12 cellular contexts compared by ENCODE assay signal in the genomic region with DNA sequence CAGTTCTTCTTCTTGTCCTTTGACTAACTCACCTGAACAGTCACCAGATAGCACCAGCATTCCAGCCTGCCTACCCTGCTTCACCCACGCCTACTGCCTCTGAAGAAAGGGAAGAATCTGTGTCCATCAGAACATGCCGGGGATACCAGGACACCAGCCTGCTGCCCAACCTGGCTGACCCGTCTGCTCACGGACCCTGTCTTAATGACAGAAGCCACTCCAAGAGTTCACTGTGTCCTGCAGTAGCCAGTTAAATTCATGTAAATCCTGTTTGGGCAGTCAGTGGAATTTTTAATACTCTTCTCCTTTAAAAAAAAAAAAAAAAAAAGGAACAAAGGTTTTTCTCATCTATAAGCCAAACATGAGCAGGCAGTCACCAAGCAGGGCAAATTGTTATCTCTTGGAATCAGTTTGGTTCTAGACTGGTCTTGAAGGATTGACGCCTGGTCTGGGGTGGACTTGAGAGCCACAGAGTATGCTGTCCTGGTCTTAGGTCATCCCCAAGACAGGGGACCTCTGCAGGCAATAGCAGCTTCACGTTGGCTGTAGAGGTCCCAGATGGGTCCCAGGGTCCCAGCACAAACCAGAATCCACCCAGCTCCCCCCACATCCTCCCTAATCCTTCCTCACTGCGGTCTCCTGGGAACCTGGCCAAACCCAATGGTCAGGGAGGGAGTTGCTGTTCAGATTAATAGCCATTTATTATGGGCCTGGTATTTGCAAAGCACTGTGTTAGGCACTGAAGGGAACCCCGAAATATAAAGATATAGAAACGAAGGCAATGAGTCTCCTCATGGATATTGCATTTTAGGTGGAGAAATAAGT.
DNase-seq lines count a peak whose midpoint lies in the region; ATAC-seq and TF ChIP-seq lines count a peak whose summit lies in the region.
"Had no signal": no experiment of that assay in that cellular context is flagged by ENCODE, and none has a peak within 500 bp of the region (broad histone marks: within the 10 kb centered on the region; RNA-seq: fewer than 3 reads in every experiment).

No MANE protein-coding gene starts in this region.

- DNase-seq in stimulated activated naive CD8-positive, alpha-beta T cell treated with anti-CD3 and anti-CD28 coated beads, Interleukin-15, Interleukin-2, amounts not matched to agents 100 U/mL and 50 U/mL, for 24 hours: no peak
- DNase-seq in activated naive CD8-positive, alpha-beta T cell treated with anti-CD3 and anti-CD28 coated beads for 36 hours: no peak
- DNase-seq in immature natural killer cell (no peak), vagina (ENCODE audit: extremely low spot score in 2 of 2) (no peak), Peyer's patch (no peak), inferior parietal cortex (ENCODE audit: extremely low spot score) (no peak), GM13976 (ENCODE audit: low spot score) (no peak)
- DNase-seq: foreskin fibroblast, NCI-H1417 treated with DMSO at 0.1 percent for 48 hours, NCI-H774, small intestine had no signal

- in situ Hi-C loops in GM13976 (cut with MboI; ENCODE audit: low sequenced_read_pairs, unreplicated experiment): no loop called here

- TF ChIP-seq CTCF in vagina (IDR thresholded peaks at IDR 0.05): no peak
- TF ChIP-seq CTCF in Peyer's patch (IDR thresholded peaks at IDR 0.05): no peak
- no peak for TF ChIP-seq CTCF in GM13976 (IDR thresholded peaks at IDR 0.05; ENCODE audit: borderline replicate concordance, control extremely low read depth, extremely low read depth, insufficient read depth, missing control alignments)

- peaks cover 76% of the 10 kb centered on the region for H3K4me1 ChIP-seq in vagina
- H3K4me1 ChIP-seq in Peyer's patch: peaks cover 0 to 27% (median 7%) of the 10 kb centered on the region in 4 donors

- peak overlapping the region; percentile 99 for H3K27ac Mint-ChIP-seq in stimulated activated naive CD8-positive, alpha-beta T cell treated with anti-CD3 and anti-CD28 coated beads, Interleukin-15, Interleukin-2, amounts not matched to agents 100 ng/mL and 50 ng/mL, for 24 hours
- peak overlapping the region; percentile 59 for H3K27ac Mint-ChIP-seq in activated naive CD8-positive, alpha-beta T cell treated with anti-CD3 and anti-CD28 coated beads for 36 hours
- H3K27ac Mint-ChIP-seq in immature natural killer cell: peak overlapping the region; percentile 76 to 93 (median 90)

- H3K4me3 ChIP-seq in vagina (no peak overlapping the region), Peyer's patch (no peak overlapping the region)

- H3K27ac ChIP-seq in vagina (peak overlapping the region; percentile 39), Peyer's patch (no peak overlapping the region)

- no peaks in the 10 kb centered on the region for H3K9me3 Mint-ChIP-seq in stimulated activated naive CD8-positive, alpha-beta T cell treated with anti-CD3 and anti-CD28 coated beads, Interleukin-15, Interleukin-2, amounts not matched to agents 100 ng/mL and 50 ng/mL, for 24 hours
- H3K9me3 Mint-ChIP-seq in activated naive CD8-positive, alpha-beta T cell treated with anti-CD3 and anti-CD28 coated beads for 36 hours: no peaks in the 10 kb centered on the region
- H3K9me3 Mint-ChIP-seq in immature natural killer cell: no peaks in the 10 kb centered on the region

- peaks cover 80% of the 10 kb centered on the region for H3K36me3 Mint-ChIP-seq in stimulated activated naive CD8-positive, alpha-beta T cell treated with anti-CD3 and anti-CD28 coated beads, Interleukin-15, Interleukin-2, amounts not matched to agents 100 ng/mL and 50 ng/mL, for 24 hours (ENCODE audit: low read depth)
- peaks cover 65% of the 10 kb centered on the region for H3K36me3 Mint-ChIP-seq in activated naive CD8-positive, alpha-beta T cell treated with anti-CD3 and anti-CD28 coated beads for 36 hours
- peaks cover 0 to 13% (median 11%) of the 10 kb centered on the region in 3 donors for H3K36me3 Mint-ChIP-seq in immature natural killer cell

- TF ChIP-seq POLR2A in vagina (IDR thresholded peaks at IDR 0.05) (no peak), Peyer's patch (IDR thresholded peaks at IDR 0.05) (no peak)

- H3K36me3 ChIP-seq in vagina (no peaks in the 10 kb centered on the region), Peyer's patch (no peaks in the 10 kb centered on the region)

- intact Hi-C loops in vagina (cut with DNase I): no loop called here

- H3K27me3 ChIP-seq in vagina (no peaks in the 10 kb centered on the region), Peyer's patch (no peaks in the 10 kb centered on the region)

- H3K9me3 ChIP-seq in vagina: no peaks in the 10 kb centered on the region
- no peaks in the 10 kb centered on the region for H3K9me3 ChIP-seq in Peyer's patch

- H3K4me3 Mint-ChIP-seq in stimulated activated naive CD8-positive, alpha-beta T cell treated with anti-CD3 and anti-CD28 coated beads, Interleukin-15, Interleukin-2, amounts not matched to agents 100 ng/mL and 50 ng/mL, for 24 hours: no peak overlapping the region
- no peak overlapping the region for H3K4me3 Mint-ChIP-seq in activated naive CD8-positive, alpha-beta T cell treated with anti-CD3 and anti-CD28 coated beads for 36 hours
- H3K4me3 Mint-ChIP-seq in immature natural killer cell: peak overlapping the region; percentile 54 to 79 (median 71)

- H3K4me1 Mint-ChIP-seq in stimulated activated naive CD8-positive, alpha-beta T cell treated with anti-CD3 and anti-CD28 coated beads, Interleukin-15, Interleukin-2, amounts not matched to agents 100 ng/mL and 50 ng/mL, for 24 hours (ENCODE audit: low read depth): peaks cover 99% of the 10 kb centered on the region
- H3K4me1 Mint-ChIP-seq in activated naive CD8-positive, alpha-beta T cell treated with anti-CD3 and anti-CD28 coated beads for 36 hours: peaks cover 90% of the 10 kb centered on the region
- H3K4me1 Mint-ChIP-seq in immature natural killer cell: peaks cover 92 to 100% of the 10 kb centered on the region in 2 donors

- ATAC-seq in stimulated activated naive CD8-positive, alpha-beta T cell treated with anti-CD3 and anti-CD28 coated beads, Interleukin-15, Interleukin-2, amounts not matched to agents 100 U/mL and 50 U/mL, for 24 hours: no peak

- no peaks in the 10 kb centered on the region for H3K27me3 Mint-ChIP-seq in stimulated activated naive CD8-positive, alpha-beta T cell treated with anti-CD3 and anti-CD28 coated beads, Interleukin-15, Interleukin-2, amounts not matched to agents 100 ng/mL and 50 ng/mL, for 24 hours
- no peaks in the 10 kb centered on the region for H3K27me3 Mint-ChIP-seq in activated naive CD8-positive, alpha-beta T cell treated with anti-CD3 and anti-CD28 coated beads for 36 hours
- H3K27me3 Mint-ChIP-seq in immature natural killer cell (ENCODE audit: low read depth in 3 of 3): peaks cover 10 to 50% (median 38%) of the 10 kb centered on the region in 3 donors

Comparison
In these comparisons a context has a peak if more than half of its experiments do, and no peak if none do; other contexts are left out.
1. H3K4me3 Mint-ChIP-seq: peak in immature natural killer cell (5 of 5); none in stimulated activated naive CD8-positive, alpha-beta T cell treated with anti-CD3 and anti-CD28 coated beads, Interleukin-15, Interleukin-2, amounts not matched to agents 100 ng/mL and 50 ng/mL, for 24 hours (single experiment) and activated naive CD8-positive, alpha-beta T cell treated with anti-CD3 and anti-CD28 coated beads for 36 hours (single experiment).
2. Peak in every context shown above with its lines, with median percentiles within 50 percentile points of each other: H3K27ac Mint-ChIP-seq.